In the genomic region with DNA sequence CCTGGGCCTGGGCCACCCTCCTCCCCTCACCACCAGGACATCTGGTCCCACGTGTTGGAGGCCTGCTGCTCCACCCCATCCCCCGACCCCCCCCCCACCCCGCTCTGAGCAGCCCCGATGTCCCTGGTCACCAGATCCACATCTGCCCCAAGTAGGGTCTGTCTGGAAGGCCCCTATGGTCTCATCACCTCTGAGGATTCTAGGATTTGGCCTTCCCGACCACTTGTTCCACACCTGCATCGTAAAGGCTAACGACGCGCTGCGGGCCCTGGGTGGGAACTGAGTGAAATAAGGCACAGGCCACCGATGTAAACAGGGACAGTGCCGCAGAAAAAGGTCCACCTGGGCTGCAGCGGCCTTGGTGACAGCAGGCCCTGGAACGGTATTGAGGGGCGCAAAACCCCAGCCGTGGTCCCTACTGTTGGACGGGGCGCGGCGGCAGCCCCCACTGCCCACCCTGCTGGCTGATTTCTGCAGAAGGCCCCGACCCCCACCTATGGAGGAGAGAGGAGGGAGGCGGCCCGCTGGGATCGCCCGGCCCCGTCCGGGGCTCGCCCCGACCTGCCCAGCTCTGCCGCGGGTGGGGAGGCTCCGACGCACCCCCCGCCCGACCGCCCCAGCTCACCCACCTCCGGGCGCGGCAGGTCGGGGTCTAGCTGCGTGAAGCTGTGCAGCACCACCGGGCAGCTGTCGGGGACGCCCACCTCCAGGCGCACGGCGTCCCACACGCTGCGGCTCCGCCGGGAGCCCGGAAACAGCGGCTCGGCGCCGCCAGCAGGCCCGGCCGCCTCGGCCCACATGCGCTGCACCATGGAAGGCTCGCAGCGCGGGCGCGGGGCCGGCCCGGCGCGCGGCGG, we compare ENCODE assay signal across 8 cellular contexts. TPM values are rescaled to one million over a fixed set of nuclear protein-coding genes. Genes with fewer than 3 reads are reported as not detected.
A peak's percentile ranks its signal among the peaks of the same experiment; 100 is the strongest.
DNase-seq lines count a peak whose midpoint lies in the region; ATAC-seq, FAIRE-seq and TF ChIP-seq lines count a peak whose summit lies in the region.

No MANE protein-coding gene starts in this region.

- no peaks in the 10 kb centered on the region for H3K36me3 Mint-ChIP-seq in mesothelial cell of epicardium

- H3K27ac ChIP-seq in caudate nucleus (ENCODE audit: low read depth, low read length) = peak overlapping the region; percentile 95

- ATAC-seq in Right ventricle myocardium inferior = peak; percentile 4

- peak overlapping the region; percentile 71 for H3K27ac Mint-ChIP-seq in mesothelial cell of epicardium

- peak overlapping the region; percentile 47 for H3K4me3 ChIP-seq in NB4 (ENCODE audit: low read depth, low read length)

- no peak for FAIRE-seq in D721Med (lab: Jason Lieb, UNC)

- peak overlapping the region; percentile 75 for H3K4me3 Mint-ChIP-seq in mesothelial cell of epicardium

- no peaks in the 10 kb centered on the region for H3K27me3 Mint-ChIP-seq in mesothelial cell of epicardium (ENCODE audit: low read depth)

- DNase-seq in Right ventricle myocardium inferior (ENCODE audit: missing footprints) (peak; percentile 57), cardiac septum (ENCODE audit: low spot score) (no peak), NB4 (ENCODE audit: low read depth) (no peak), caudate nucleus (lab: John Stamatoyannopoulos, UW) (peak in 8 of 61 donors; percentile 46 to 82 (median 68)), mesothelial cell of epicardium (ENCODE audit: low spot score in 2 of 2, unreplicated experiment in 2 of 2) (no peak), D721Med (ENCODE audit: insufficient read length, low spot score) (no peak), SKM-1 treated with dmso at 0.1 percent for 144 hours (lab: John Stamatoyannopoulos, UW; ENCODE audit: unreplicated experiment) (no peak), AG08395 (ENCODE audit: low spot score) (no peak)

- TF ChIP-seq CTCF in NB4 (IDR thresholded peaks at IDR 0.05; ENCODE audit: low read depth, low read length) (no peak), mesothelial cell of epicardium (IDR thresholded peaks at IDR 0.05; ENCODE audit: unreplicated experiment) (no peak), D721Med (IDR thresholded peaks at IDR 0.05; ENCODE audit: insufficient read depth, missing control alignments) (no peak)

- no peak for TF ChIP-seq POLR2A in NB4 (IDR thresholded peaks at IDR 0.05; ENCODE audit: extremely low read depth, insufficient read length)

- H3K4me1 Mint-ChIP-seq in mesothelial cell of epicardium = peaks cover 54% of the 10 kb centered on the region

- H3K9me3 Mint-ChIP-seq in mesothelial cell of epicardium = no peaks in the 10 kb centered on the region

- intact Hi-C loops in Right ventricle myocardium inferior (cut with DNase I) (loop anchor here (2.0 kb wide), 1 partner anchor 24 kb away; no protein-coding TSS in a partner anchor), cardiac septum (cut with DNase I) (loop anchor here (2.0 kb wide), 1 partner anchor 28 kb away; no protein-coding TSS in a partner anchor)

RNA-seq across cellular contexts. Expression of gene RALGDS, which starts 0.5 kb away (rescaled TPM):
- total RNA-seq in Right ventricle myocardium inferior = 33.7 TPM
- 23.9 TPM for total RNA-seq in cardiac septum
- 78.9 to 83.5 TPM (median 82.9 TPM) in 3 replicates for total RNA-seq in mesothelial cell of epicardium

RNA-seq across cellular contexts. Expression of gene GBGT1, which starts 43.1 kb away (rescaled TPM):
- total RNA-seq in Right ventricle myocardium inferior = 8.2 TPM
- 4.6 TPM for total RNA-seq in cardiac septum
- total RNA-seq in mesothelial cell of epicardium = 29.1 to 32.8 TPM (median 31.8 TPM) in 3 replicates

RNA-seq across cellular contexts. Expression of gene CEL, which starts 58.8 kb away (rescaled TPM):
- total RNA-seq in Right ventricle myocardium inferior = 7.7 TPM
- total RNA-seq in cardiac septum = 0.59 TPM
- 4.3 to 5.0 TPM (median 4.6 TPM) in 3 replicates for total RNA-seq in mesothelial cell of epicardium
